ENCODE assay signal across 8 cellular contexts in the genomic region with DNA sequence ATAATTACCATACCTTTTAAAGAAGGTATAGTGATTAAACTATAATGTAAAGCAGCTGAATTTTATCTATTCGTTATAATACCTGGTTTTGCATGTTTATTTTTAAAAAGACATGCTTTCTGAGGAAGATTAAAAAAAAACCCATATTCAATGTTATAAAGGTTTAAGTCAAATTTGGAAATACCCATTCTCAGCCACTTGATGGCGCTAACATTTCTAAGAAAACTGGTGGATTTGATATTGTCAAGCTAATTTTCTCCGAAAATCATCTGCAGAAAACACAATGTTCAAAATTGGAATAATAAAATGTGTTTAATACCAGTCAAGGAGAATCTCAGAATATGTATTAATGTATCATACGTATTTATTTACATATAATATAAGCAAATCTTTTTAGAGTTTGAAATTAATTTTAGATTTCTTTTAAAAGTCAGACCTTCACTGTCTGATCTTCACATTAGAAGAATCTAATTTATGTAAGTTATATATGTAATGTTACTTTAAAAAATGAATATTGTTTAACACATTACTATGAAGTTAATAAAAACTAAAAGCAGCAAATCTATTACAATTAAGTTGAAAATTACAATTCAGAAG. TPM values are rescaled to one million over a fixed set of nuclear protein-coding genes. Genes with fewer than 3 reads are reported as not detected.
A peak's percentile ranks its signal among the peaks of the same experiment; 100 is the strongest.
DNase-seq lines count a peak whose midpoint lies in the region; ATAC-seq lines count a peak whose summit lies in the region.

No MANE protein-coding gene starts in this region.

- DNase-seq in Daoy (ENCODE audit: low read depth), result peak; percentile 33
- DNase-seq in HT-29 (ENCODE audit: low spot score), result peak; percentile 54
- peak; percentile 57 for DNase-seq in SK-MEL-5 (ENCODE audit: low read depth, low spot score)
- peak; percentile 81 for DNase-seq in fibroblast of peridontal ligament (ENCODE audit: extremely low read depth)
- DNase-seq in renal cortical epithelial cell (ENCODE audit: low read depth), result peak; percentile 57

- in situ Hi-C loops in SK-MEL-5 (cut with HindIII; ENCODE audit: low pct_unique_long_range_greater_than_20kb, low sequenced_read_pairs), result no loop called here

- ATAC-seq in HG03045 (IDR thresholded peaks at IDR 0.05; ENCODE audit: unreplicated experiment) (no peak), HG02973 (IDR thresholded peaks at IDR 0.05; ENCODE audit: unreplicated experiment) (no peak), HG03097 (IDR thresholded peaks at IDR 0.05; ENCODE audit: low FRiP score, unreplicated experiment) (no peak)

RNA-seq across cellular contexts. Expression of gene SHPRH, which starts 35.0 kb away (rescaled TPM):
- 10.7 and 14.8 TPM in 2 replicates for total RNA-seq in Daoy (2014; rRNA removed; shearing (Covaris generic))
- total RNA-seq in HT-29 (2014; rRNA removed; shearing (Covaris generic)), result 6.2 and 8.4 TPM in 2 replicates
- total RNA-seq in SK-MEL-5 (2014; rRNA removed; shearing (Covaris generic)), result 5.4 and 6.5 TPM in 2 replicates
- polyA plus RNA-seq in SK-MEL-5 (2015; cell fraction: cytosol; rRNA removed), result 3.2 and 6.0 TPM in 2 replicates
- polyA plus RNA-seq in SK-MEL-5 (2015; cell fraction: nucleus; rRNA removed), result 18.7 and 22.7 TPM in 2 replicates
- 9.6 and 30.1 TPM in 2 replicates for total RNA-seq in renal cortical epithelial cell
